14 cellular contexts compared by ENCODE assay signal in genomic region chr10:23331567-23332290, GRCh38. TPM values are rescaled to one million over a fixed set of nuclear protein-coding genes. Genes with fewer than 3 reads are reported as not detected.
A peak's percentile ranks its signal among the peaks of the same experiment; 100 is the strongest.
DNase-seq lines count a peak whose midpoint lies in the region; ATAC-seq, FAIRE-seq and TF ChIP-seq lines count a peak whose summit lies in the region.
"Had no signal": no experiment of that assay in that cellular context is flagged by ENCODE, and none has a peak within 500 bp of the region (broad histone marks: within the 10 kb centered on the region; RNA-seq: fewer than 3 reads in every experiment).

No MANE protein-coding gene starts in this region.

- H3K27me3 Mint-ChIP-seq in activated CD4-positive, alpha-beta T cell treated with anti-CD3 and anti-CD28 coated beads for 36 hours: no peaks in the 10 kb centered on the region
- H3K27me3 Mint-ChIP-seq in osteocyte (ENCODE audit: unreplicated experiment): peaks cover under 1% of the 10 kb centered on the region

- H3K4me1 Mint-ChIP-seq in activated CD4-positive, alpha-beta T cell treated with anti-CD3 and anti-CD28 coated beads for 36 hours: peaks cover 39% of the 10 kb centered on the region
- H3K4me1 Mint-ChIP-seq in osteocyte (ENCODE audit: unreplicated experiment): peaks cover 8% of the 10 kb centered on the region
- H3K4me1 Mint-ChIP-seq: GM23338 had no signal

- no peak for DNase-seq in activated CD4-positive, alpha-beta T cell treated with anti-CD3 and anti-CD28 coated beads for 36 hours
- no peak for DNase-seq in activated CD4-positive, alpha-beta T cell treated with anti-CD3 and anti-CD28 coated beads, Interleukin-2, amount 50 U/mL, for 4 hours
- peak; percentile 75 for DNase-seq in NOMO-1 treated with DMSO at 0.1 percent for 48 hours (lab: John Stamatoyannopoulos, UW; ENCODE audit: unreplicated experiment)
- peak; percentile 99 for DNase-seq in bronchial epithelial cell (ENCODE audit: low read depth)
- DNase-seq in osteocyte (ENCODE audit: extremely low spot score, unreplicated experiment): no peak
- no peak for DNase-seq in Right ventricle myocardium superior
- DNase-seq: activated naive CD4-positive, alpha-beta T cell treated with anti-CD3 and anti-CD28 coated beads, Interleukin-2, amount 50 U/mL, for 16 hours; kidney; NCI-H1417 treated with DMSO at 0.1 percent for 48 hours; nucleus accumbens had no signal

- H3K27me3 ChIP-seq in bronchial epithelial cell (ENCODE audit: control insufficient read depth, insufficient read depth, low read length): no peaks in the 10 kb centered on the region

- H3K36me3 Mint-ChIP-seq in activated CD4-positive, alpha-beta T cell treated with anti-CD3 and anti-CD28 coated beads for 36 hours (ENCODE audit: low read depth): peaks cover 2% of the 10 kb centered on the region
- H3K36me3 Mint-ChIP-seq in osteocyte (ENCODE audit: unreplicated experiment): no peaks in the 10 kb centered on the region

- intact Hi-C loops in activated CD4-positive, alpha-beta T cell treated with anti-CD3 and anti-CD28 coated beads for 36 hours (cut with DNase I, micrococcal nuclease): loop anchor here in 1 of 2 experiments (2.0 to 10.0 kb wide), 4 partner anchors 107 to 1797 kb away; partner anchors contain the start of genes KIAA1217, MLLT10 and OTUD1
- intact Hi-C loops in Right ventricle myocardium superior (cut with DNase I): no loop called here

- POLR2A ChIA-PET in activated CD4-positive, alpha-beta T cell treated with anti-CD3 and anti-CD28 coated beads for 36 hours (lab: Charles Lee): interaction anchor here (1.0 kb wide), 1 partner anchor 115 kb away, joined by 4 read pairs; no protein-coding TSS in a partner anchor

- peak; percentile 36 for ATAC-seq in activated CD4-positive, alpha-beta T cell treated with anti-CD3 and anti-CD28 coated beads for 36 hours
- ATAC-seq in GM19023 (IDR thresholded peaks at IDR 0.05; ENCODE audit: unreplicated experiment) (no peak), Right ventricle myocardium superior (ENCODE audit: poor library complexity) (no peak), GM21423 (IDR thresholded peaks at IDR 0.05; ENCODE audit: unreplicated experiment) (no peak)
- ATAC-seq: GM23338 had no signal

- no peak overlapping the region for H3K4me3 Mint-ChIP-seq in activated CD4-positive, alpha-beta T cell treated with anti-CD3 and anti-CD28 coated beads for 36 hours
- H3K4me3 Mint-ChIP-seq in osteocyte (ENCODE audit: unreplicated experiment): no peak overlapping the region
- H3K4me3 Mint-ChIP-seq: GM23338 had no signal

- no peak for TF ChIP-seq CTCF in bronchial epithelial cell (IDR thresholded peaks at IDR 0.05; ENCODE audit: insufficient read depth, low read length, severe bottlenecking)
- no peak for TF ChIP-seq CTCF in osteocyte (IDR thresholded peaks at IDR 0.05)

- peak overlapping the region; percentile 48 for H3K27ac Mint-ChIP-seq in activated CD4-positive, alpha-beta T cell treated with anti-CD3 and anti-CD28 coated beads for 36 hours
- peak overlapping the region; percentile 40 for H3K27ac Mint-ChIP-seq in osteocyte (ENCODE audit: unreplicated experiment)
- H3K27ac Mint-ChIP-seq: GM23338 had no signal

- no peak overlapping the region for H3K4me3 ChIP-seq in bronchial epithelial cell (ENCODE audit: low read depth, low read length)
- H3K4me3 ChIP-seq: GM23338 had no signal

- no peak for FAIRE-seq in bronchial epithelial cell (lab: Jason Lieb, UNC)
- FAIRE-seq: A204.1 had no signal

- H3K9me3 Mint-ChIP-seq in activated CD4-positive, alpha-beta T cell treated with anti-CD3 and anti-CD28 coated beads for 36 hours (ENCODE audit: low read depth): no peaks in the 10 kb centered on the region
- H3K9me3 Mint-ChIP-seq in osteocyte (ENCODE audit: unreplicated experiment): no peaks in the 10 kb centered on the region

- H3K36me3 ChIP-seq in bronchial epithelial cell (ENCODE audit: control insufficient read depth, insufficient read depth, low read length): no peaks in the 10 kb centered on the region

- CTCF ChIA-PET in activated CD4-positive, alpha-beta T cell treated with anti-CD3 and anti-CD28 coated beads for 36 hours (lab: Charles Lee): interaction anchor here (0.7 to 1.4 kb wide), 3 partner anchors 11 to 173 kb away, joined by 3 read pairs; no protein-coding TSS in a partner anchor

RNA-seq across cellular contexts. Expression of gene C10orf67, which starts 12.9 kb away (rescaled TPM):
- under 1 TPM; 0.16 to 0.41 TPM for total RNA-seq in activated CD4-positive, alpha-beta T cell treated with anti-CD3 and anti-CD28 coated beads for 36 hours
- total RNA-seq in bronchial epithelial cell (0.26 TPM in 1 of 2 replicates, not detected in the other), osteocyte (not detected in 2 replicates), Right ventricle myocardium superior (0.54 TPM)
- total RNA-seq: GM23338 had no signal

Comparison
In these comparisons a context has a peak if more than half of its experiments do, and no peak if none do; other contexts are left out.
1. DNase-seq: peak in NOMO-1 treated with DMSO at 0.1 percent for 48 hours (single experiment) and bronchial epithelial cell (single experiment); none in activated CD4-positive, alpha-beta T cell treated with anti-CD3 and anti-CD28 coated beads for 36 hours (single experiment), activated CD4-positive, alpha-beta T cell treated with anti-CD3 and anti-CD28 coated beads, Interleukin-2, amount 50 U/mL, for 4 hours (0 of 2), osteocyte (single experiment) and Right ventricle myocardium superior (single experiment).